Comparison of ENCODE assay signal across 9 cellular contexts in genomic region chr13:27619093-27619705, GRCh38. TPM values are rescaled to one million over a fixed set of nuclear protein-coding genes. Genes with fewer than 3 reads are reported as not detected.
DNase-seq lines count a peak whose midpoint lies in the region; ATAC-seq, FAIRE-seq and TF ChIP-seq lines count a peak whose summit lies in the region.
"Had no signal": no experiment of that assay in that cellular context is flagged by ENCODE, and none has a peak within 500 bp of the region (broad histone marks: within the 10 kb centered on the region; RNA-seq: fewer than 3 reads in every experiment).

No MANE protein-coding gene starts in this region.

- no peak for TF ChIP-seq POLR2A in endothelial cell of umbilical vein (IDR thresholded peaks at IDR 0.05; ENCODE audit: low read depth, low read length)

- no peaks in the 10 kb centered on the region for H3K36me3 ChIP-seq in CD8-positive, alpha-beta memory T cell (ENCODE audit: insufficient read depth, low read length)
- H3K36me3 ChIP-seq in NT2/D1 (ENCODE audit: insufficient read depth, insufficient read length, low read length) (peaks cover 14% of the 10 kb centered on the region), endothelial cell of umbilical vein (ENCODE audit: control insufficient read depth in 2 of 2, extremely low read depth in 1 of 2, insufficient read depth in 2 of 2, low read length in 2 of 2) (peaks cover 2 to 4% of the 10 kb centered on the region in 2 experiments), osteoblast (ENCODE audit: insufficient read depth, low read length) (peaks cover 14% of the 10 kb centered on the region)

- DNase-seq in CD8-positive, alpha-beta memory T cell = no peak
- DNase-seq in NT2/D1 (ENCODE audit: low read depth, low spot score) (no peak), endothelial cell of umbilical vein (ENCODE audit: low read depth, low spot score) (peak; percentile 51), osteoblast (ENCODE audit: insufficient read length, low spot score, missing footprints) (peak; percentile 54), hypothalamus (lab: John Stamatoyannopoulos, UW) (no peak), urothelium cell line (ENCODE audit: low spot score) (no peak), DMS153 treated with DMSO at 0.1 percent for 48 hours (lab: John Stamatoyannopoulos, UW; ENCODE audit: unreplicated experiment) (no peak)

- FAIRE-seq in endothelial cell of umbilical vein (lab: Jason Lieb, UNC) (no peak), urothelium cell line (lab: Jason Lieb, UNC) (no peak)

- H3K36me3 Mint-ChIP-seq in CD8-positive, alpha-beta memory T cell = peaks cover 6 to 35% (median 10%) of the 10 kb centered on the region in 3 donors

- intact Hi-C loops in endothelial cell of umbilical vein (cut with micrococcal nuclease) = loop anchor here (1.0 kb wide), 1 partner anchor 12 kb away; no protein-coding TSS in a partner anchor

- H3K9me3 ChIP-seq in CD8-positive, alpha-beta memory T cell (ENCODE audit: low read length) = no peaks in the 10 kb centered on the region
- H3K9me3 ChIP-seq in NT2/D1 (ENCODE audit: insufficient read depth, low read length) (peaks cover 9% of the 10 kb centered on the region; the same call in 1 of the 2 replicates), endothelial cell of umbilical vein (replicated peaks; ENCODE audit: control insufficient read depth, insufficient read depth, low read length) (no peaks in the 10 kb centered on the region), osteoblast (ENCODE audit: low read depth, low read length) (no peaks in the 10 kb centered on the region)
- H3K9me3 ChIP-seq: mucosa of descending colon had no signal

- peaks cover 34% of the 10 kb centered on the region for H3K4me1 ChIP-seq in CD8-positive, alpha-beta memory T cell (ENCODE audit: insufficient read depth, low read length)
- H3K4me1 ChIP-seq in NT2/D1 (ENCODE audit: insufficient read depth, insufficient read length) (no peaks in the 10 kb centered on the region), endothelial cell of umbilical vein (ENCODE audit: control insufficient read depth, extremely low read depth, insufficient read depth, low read length) (peaks cover 17% of the 10 kb centered on the region), osteoblast (ENCODE audit: insufficient read depth, low read length) (peaks cover 19% of the 10 kb centered on the region)

- H3K27ac ChIP-seq in CD8-positive, alpha-beta memory T cell (ENCODE audit: low read depth, low read length) = no peak overlapping the region
- H3K27ac ChIP-seq in endothelial cell of umbilical vein (ENCODE audit: insufficient read depth, low read depth, low read length) = no peak overlapping the region
- H3K27ac ChIP-seq in osteoblast (ENCODE audit: low read depth, low read length) = peak overlapping the region; percentile 42

- POLR2A ChIA-PET in CD8-positive, alpha-beta memory T cell (lab: Charles Lee) = interaction anchor here (1.2 to 2.2 kb wide), 3 partner anchors 165 to 169 kb away, joined by 3 to 27 read pairs (median 3); partner anchors contain the start of gene MTIF3
- POLR2A ChIA-PET in endothelial cell of umbilical vein (lab: Charles Lee) = no interaction called here

- dilution Hi-C loops in endothelial cell of umbilical vein (cut with MboI; ENCODE audit: extremely low pct_ligation_motif_present, low sequenced_read_pairs) = no loop called here

- no peaks in the 10 kb centered on the region for H3K27me3 ChIP-seq in CD8-positive, alpha-beta memory T cell (ENCODE audit: insufficient read depth, low read length, poor library complexity, severe bottlenecking)
- H3K27me3 ChIP-seq in NT2/D1 (ENCODE audit: insufficient read depth, insufficient read length) (peaks cover 6% of the 10 kb centered on the region), endothelial cell of umbilical vein (ENCODE audit: control insufficient read depth in 2 of 2, insufficient read depth in 2 of 2, low read length in 2 of 2) (no peaks in the 10 kb centered on the region), osteoblast (ENCODE audit: insufficient read depth, low read length) (no peaks in the 10 kb centered on the region)

- CTCF ChIA-PET in CD8-positive, alpha-beta memory T cell (lab: Charles Lee) = interaction anchor here (0.6 to 4.5 kb wide), 8 partner anchors 8 to 256 kb away, joined by 3 to 24 read pairs (median 5); partner anchors contain the start of gene MTIF3
- CTCF ChIA-PET in endothelial cell of umbilical vein (lab: Charles Lee) = interaction anchor here (1.2 to 6.3 kb wide), 8 partner anchors 12 to 211 kb away, joined by 3 to 45 read pairs (median 19); no protein-coding TSS in a partner anchor

- H3K4me2 ChIP-seq in endothelial cell of umbilical vein (ENCODE audit: insufficient read depth, low read length) (peak overlapping the region; percentile 96), osteoblast (ENCODE audit: insufficient read depth, low read length) (peak overlapping the region; percentile 98)

- peaks cover 49 to 66% (median 60%) of the 10 kb centered on the region in 3 donors for H3K4me1 Mint-ChIP-seq in CD8-positive, alpha-beta memory T cell

- H3K79me2 ChIP-seq in endothelial cell of umbilical vein (ENCODE audit: control insufficient read depth, insufficient read depth, low read length) = peaks cover 72% of the 10 kb centered on the region
- H3K79me2 ChIP-seq in osteoblast (ENCODE audit: insufficient read depth, low read length) = peaks cover 79% of the 10 kb centered on the region

- ATAC-seq in HG03469 (IDR thresholded peaks at IDR 0.05; ENCODE audit: unreplicated experiment) = no peak

- H4K20me1 ChIP-seq in endothelial cell of umbilical vein (replicated peaks; ENCODE audit: control insufficient read depth, extremely low read depth, insufficient read depth, low read length) (peaks cover 7% of the 10 kb centered on the region), osteoblast (ENCODE audit: insufficient read depth, low read length) (peaks cover 32% of the 10 kb centered on the region)

- no peaks in the 10 kb centered on the region for H3K9me3 Mint-ChIP-seq in CD8-positive, alpha-beta memory T cell

- peak overlapping the region; percentile 83 for H3K9ac ChIP-seq in NT2/D1 (ENCODE audit: insufficient read length, low read depth)
- peak overlapping the region; percentile 75 for H3K9ac ChIP-seq in endothelial cell of umbilical vein (replicated peaks; ENCODE audit: extremely low read depth, insufficient read depth, low read length)

- H3K27ac Mint-ChIP-seq in CD8-positive, alpha-beta memory T cell = peak overlapping the region in 7 of 8 donors; percentile 8 to 96 (median 93)

- no peaks in the 10 kb centered on the region for H3K27me3 Mint-ChIP-seq in CD8-positive, alpha-beta memory T cell

- H3K4me3 ChIP-seq in CD8-positive, alpha-beta memory T cell (ENCODE audit: low read length) = peak overlapping the region; percentile 60
- H3K4me3 ChIP-seq in NT2/D1 (ENCODE audit: insufficient read length, low read depth) (peak overlapping the region; percentile 68), endothelial cell of umbilical vein (replicated peaks in 1 of 3; ENCODE audit: insufficient read depth in 1 of 3, low read depth in 1 of 3, low read length in 3 of 3) (peak overlapping the region; percentile 65 to 90 (median 90)), osteoblast (ENCODE audit: insufficient read depth, low read length) (peak overlapping the region; percentile 94)

- no peak for TF ChIP-seq CTCF in endothelial cell of umbilical vein (IDR thresholded peaks at IDR 0.05; ENCODE audit: extremely low read depth in 1 of 2, insufficient read depth in 1 of 2, low read depth in 1 of 2, low read length in 2 of 2)
- TF ChIP-seq CTCF in osteoblast (IDR thresholded peaks at IDR 0.05; ENCODE audit: extremely low read depth, low read depth, low read length) = no peak

- H3K9me1 ChIP-seq in endothelial cell of umbilical vein (replicated peaks; ENCODE audit: control insufficient read depth, extremely low read depth, insufficient read depth, low read length) = no peaks in the 10 kb centered on the region

- H2AFZ ChIP-seq in endothelial cell of umbilical vein (ENCODE audit: low read depth, low read length) (peak overlapping the region; percentile 75), osteoblast (ENCODE audit: low read length) (peak overlapping the region; percentile 93)

- H3K4me3 Mint-ChIP-seq in CD8-positive, alpha-beta memory T cell = peak overlapping the region; percentile 90 to 96 (median 93)

- BruUV-seq in endothelial cell of umbilical vein (replicated peaks; lab: Mats Ljungman, UMichigan) = TSS peak; percentile 31

TF ChIP-seq in endothelial cell of umbilical vein, 7 proteins besides CTCF, POLR2A, EP300 and RAD21 (continues in another document):
- TF ChIP-seq MYC (IDR thresholded peaks at IDR 0.05; ENCODE audit: low read depth, low read length) (no peak), GATA2 (IDR thresholded peaks at IDR 0.05; ENCODE audit: insufficient read depth, insufficient read length, low read depth, low read length) (no peak), FOS (IDR thresholded peaks at IDR 0.05; ENCODE audit: borderline replicate concordance, insufficient read depth, low read length) (no peak)
- TF ChIP-seq, protein P1, sequence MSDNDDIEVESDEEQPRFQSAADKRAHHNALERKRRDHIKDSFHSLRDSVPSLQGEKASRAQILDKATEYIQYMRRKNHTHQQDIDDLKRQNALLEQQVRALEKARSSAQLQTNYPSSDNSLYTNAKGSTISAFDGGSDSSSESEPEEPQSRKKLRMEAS (IDR thresholded peaks at IDR 0.05; ENCODE audit: insufficient read depth, insufficient read length) = no peak

RNA-seq across cellular contexts. Expression of gene LNX2, which starts 1.1 kb away (rescaled TPM):
- total RNA-seq in CD8-positive, alpha-beta memory T cell = 1 to 10 TPM; 4.4 to 4.7 TPM
- polyA plus RNA-seq in CD8-positive, alpha-beta memory T cell = 5.0 TPM
- total RNA-seq in endothelial cell of umbilical vein (9.1 and 9.9 TPM in 2 replicates), osteoblast (14.4 and 15.2 TPM in 2 replicates)
- polyA plus RNA-seq in endothelial cell of umbilical vein = 5.9 and 7.0 TPM in 2 replicates
- polyA plus RNA-seq in endothelial cell of umbilical vein (2011; cell fraction: cytosol; rRNA removed) = 6.4 and 6.8 TPM in 2 replicates
- polyA plus RNA-seq in endothelial cell of umbilical vein (2011; cell fraction: nucleus; rRNA removed) = 7.8 and 9.0 TPM in 2 replicates
- polyA plus RNA-seq in endothelial cell of umbilical vein (2012) = 7.7 and 9.7 TPM in 2 replicates
- polyA minus RNA-seq in endothelial cell of umbilical vein = 19.0 and 19.5 TPM in 2 replicates
- polyA minus RNA-seq in endothelial cell of umbilical vein (2011; cell fraction: cytosol; rRNA and poly(A)+ RNA removed) = 7.3 TPM
- polyA minus RNA-seq in endothelial cell of umbilical vein (2011; cell fraction: nucleus; rRNA and poly(A)+ RNA removed) = 15.2 and 18.2 TPM in 2 replicates

RNA-seq across cellular contexts. Expression of gene POLR1D, which starts 2.5 kb away (rescaled TPM):
- 100 to 1,000 TPM; 134 to 137 TPM for total RNA-seq in CD8-positive, alpha-beta memory T cell
- polyA plus RNA-seq in CD8-positive, alpha-beta memory T cell = 135 TPM
- total RNA-seq in endothelial cell of umbilical vein = 104 and 111 TPM in 2 replicates
- polyA plus RNA-seq in endothelial cell of umbilical vein = 78.1 and 90.7 TPM in 2 replicates
- polyA plus RNA-seq in endothelial cell of umbilical vein (2011; cell fraction: cytosol; rRNA removed) = 121 and 122 TPM in 2 replicates
- polyA plus RNA-seq in endothelial cell of umbilical vein (2011; cell fraction: nucleus; rRNA removed) = 79.7 and 90.2 TPM in 2 replicates
- 139 and 175 TPM in 2 replicates for polyA plus RNA-seq in endothelial cell of umbilical vein (2012)
- 33.9 and 38.6 TPM in 2 replicates for polyA minus RNA-seq in endothelial cell of umbilical vein
- polyA minus RNA-seq in endothelial cell of umbilical vein (2011; cell fraction: cytosol; rRNA and poly(A)+ RNA removed) = 30.8 TPM
- 26.5 and 28.6 TPM in 2 replicates for polyA minus RNA-seq in endothelial cell of umbilical vein (2011; cell fraction: nucleus; rRNA and poly(A)+ RNA removed)
- 84.6 and 93.7 TPM in 2 replicates for total RNA-seq in osteoblast

Comparison
In these comparisons a context has a peak if more than half of its experiments do, and no peak if none do; other contexts are left out.
1. DNase-seq: peak in endothelial cell of umbilical vein (single experiment) and osteoblast (single experiment); none in CD8-positive, alpha-beta memory T cell (0 of 5), NT2/D1 (single experiment), hypothalamus (0 of 51), urothelium cell line (single experiment) and DMS153 treated with DMSO at 0.1 percent for 48 hours (single experiment).
2. Peak in every context shown above with its lines, with median percentiles within 50 percentile points of each other: H3K4me3 ChIP-seq.